In genomic region chr19:35629332-35629633, GRCh38 we compare ENCODE assay signal across 2 cellular contexts.
TF ChIP-seq lines count a peak whose summit lies in the region.

No MANE protein-coding gene starts in this region.

TF ChIP-seq in SK-N-SH, 30 proteins besides CTCF, POLR2A, EP300 and RAD21 (continued from another document):
- TF ChIP-seq REST (IDR thresholded peaks at IDR 0.05; ENCODE audit: low read depth, low read length), result no peak
- no peak for TF ChIP-seq YY1 (IDR thresholded peaks at IDR 0.05; ENCODE audit: low read depth)
- TF ChIP-seq NRF1 (IDR thresholded peaks at IDR 0.05; ENCODE audit: low read depth, low read length), result no peak
- TF ChIP-seq ELF1 (IDR thresholded peaks at IDR 0.05), result no peak
- TF ChIP-seq PBX3 (IDR thresholded peaks at IDR 0.05), result no peak
- no peak for TF ChIP-seq MEF2A (IDR thresholded peaks at IDR 0.05; ENCODE audit: borderline replicate concordance, low read depth)
- no peak for TF ChIP-seq FOXJ3 (CRISPR knock-in tag; IDR thresholded peaks at IDR 0.05)

TF ChIP-seq in SK-N-SH treated with all-trans-retinoic acid at 6 μM for 48 hours, 23 proteins besides CTCF, POLR2A, EP300 and RAD21 (continued from another document):
- no peak for TF ChIP-seq ARNTL (CRISPR knock-in tag; IDR thresholded peaks at IDR 0.05; ENCODE audit: borderline replicate concordance, low read depth)
- no peak for TF ChIP-seq TOX (CRISPR knock-in tag; IDR thresholded peaks at IDR 0.05; ENCODE audit: borderline replicate concordance)
- TF ChIP-seq SNAI2 (CRISPR knock-in tag; IDR thresholded peaks at IDR 0.05), result no peak
- no peak for TF ChIP-seq ZFP3 (CRISPR knock-in tag; IDR thresholded peaks at IDR 0.05)
- no peak for TF ChIP-seq ZNF565 (CRISPR knock-in tag; conservative IDR thresholded peaks at IDR 0.05; ENCODE audit: low read depth)
- TF ChIP-seq BACH2 (CRISPR knock-in tag; IDR thresholded peaks at IDR 0.05; ENCODE audit: borderline replicate concordance), result no peak
- TF ChIP-seq ZFP30 (CRISPR knock-in tag; IDR thresholded peaks at IDR 0.05), result no peak
- TF ChIP-seq PPARA (CRISPR knock-in tag; IDR thresholded peaks at IDR 0.05; ENCODE audit: borderline replicate concordance), result no peak
- TF ChIP-seq CSRNP3 (CRISPR knock-in tag; IDR thresholded peaks at IDR 0.05), result no peak
- TF ChIP-seq ZNF70 (CRISPR knock-in tag; IDR thresholded peaks at IDR 0.05), result no peak
TF ChIP-seq in SK-N-SH treated with all-trans-retinoic acid at 6 μM for 48 hours: peak in this region for 0.
